In genomic region chr22:25447689-25448434, GRCh38 we compare ENCODE assay signal across 8 cellular contexts.
DNase-seq lines count a peak whose midpoint lies in the region; ATAC-seq and TF ChIP-seq lines count a peak whose summit lies in the region.

No MANE protein-coding gene starts in this region.

- H3K36me3 ChIP-seq in DOHH2 (ENCODE audit: control insufficient read depth, low read length), result peaks cover 52% of the 10 kb centered on the region
- no peaks in the 10 kb centered on the region for H3K36me3 ChIP-seq in neuron (ENCODE audit: insufficient read depth, low read length)

- peak overlapping the region; percentile 29 for H3K27ac ChIP-seq in DOHH2 (ENCODE audit: low read depth, low read length)
- H3K27ac ChIP-seq in foreskin keratinocyte, result peak overlapping the region; percentile 83

- TF ChIP-seq CTCF in DOHH2 (IDR thresholded peaks at IDR 0.05; ENCODE audit: low read depth, low read length, poor library complexity, severe bottlenecking) (peak; percentile 89), foreskin keratinocyte (conservative IDR thresholded peaks at IDR 0.05) (peak; percentile 96)

- H3K4me2 ChIP-seq in DOHH2 (ENCODE audit: low read length), result peak overlapping the region; percentile 88

- TF ChIP-seq POLR2A in Raji (IDR thresholded peaks at IDR 0.05; ENCODE audit: insufficient read depth, low read depth, low read length), result peak; percentile 73

- H3K9me3 ChIP-seq in DOHH2 (ENCODE audit: control insufficient read depth, insufficient read depth, low read length) (no peaks in the 10 kb centered on the region), neuron (ENCODE audit: low read length) (no peaks in the 10 kb centered on the region)

- H3K4me3 ChIP-seq in DOHH2 (ENCODE audit: low read length) (peak overlapping the region; percentile 95), neuron (ENCODE audit: low read length) (peak overlapping the region; percentile 70)

- peaks cover 8% of the 10 kb centered on the region; the same call in 1 of the 2 replicates for H3F3A ChIP-seq in DOHH2 (ENCODE audit: control insufficient read depth, insufficient read depth)

- peak; percentile 80 for ATAC-seq in GM21737 (IDR thresholded peaks at IDR 0.05; ENCODE audit: unreplicated experiment)
- peak; percentile 88 for ATAC-seq in foreskin keratinocyte

- H3K9me2 ChIP-seq in DOHH2 (replicated peaks; ENCODE audit: control insufficient read depth, low read length), result no peaks in the 10 kb centered on the region

- DNase-seq in LHCN-M2 (ENCODE audit: low read depth), result peak; percentile 83
- DNase-seq in activated gamma-delta T cell (lab: John Stamatoyannopoulos, UW), result peak; percentile 67
- peak; percentile 36 to 66 for DNase-seq in foreskin keratinocyte
- peak; percentile 69 for DNase-seq in stromal cell of bone marrow (ENCODE audit: low read depth)

- no peaks in the 10 kb centered on the region for H3K27me3 ChIP-seq in DOHH2 (ENCODE audit: control insufficient read depth, low read length)
- H3K27me3 ChIP-seq in foreskin keratinocyte, result no peaks in the 10 kb centered on the region
- no peaks in the 10 kb centered on the region for H3K27me3 ChIP-seq in neuron (ENCODE audit: insufficient read depth, low read length)

- peak overlapping the region; percentile 46 for H2AFZ ChIP-seq in neuron (ENCODE audit: low read depth, low read length)

- H3K79me2 ChIP-seq in DOHH2 (ENCODE audit: control insufficient read depth, low read length), result peaks cover 69% of the 10 kb centered on the region

- peaks cover 10% of the 10 kb centered on the region for H4K20me1 ChIP-seq in DOHH2 (ENCODE audit: control insufficient read depth, insufficient read depth, low read depth, low read length)

- H3K4me1 ChIP-seq in DOHH2 (ENCODE audit: control insufficient read depth, low read length), result peaks cover 30% of the 10 kb centered on the region
- H3K4me1 ChIP-seq in foreskin keratinocyte, result peaks cover 8% of the 10 kb centered on the region
- peaks cover 22% of the 10 kb centered on the region for H3K4me1 ChIP-seq in neuron (ENCODE audit: insufficient read depth, low read length)

Comparison
In these comparisons a context has a peak if more than half of its experiments do, and no peak if none do; other contexts are left out.
1. Peak in every context shown above with its lines: DNase-seq, ATAC-seq, H3K4me3 ChIP-seq and H3K27ac ChIP-seq.